30 cellular contexts compared by ENCODE assay signal in genomic region chr13:103436057-103436654, GRCh38.
"Had no signal": no experiment of that assay in that cellular context is flagged by ENCODE, and none has a peak within 500 bp of the region (broad histone marks: within the 10 kb centered on the region; RNA-seq: fewer than 3 reads in every experiment).

No MANE protein-coding gene starts in this region.

- H3K9me3 ChIP-seq: adrenal gland had no signal

- H3K27me3 Mint-ChIP-seq: activated CD4-positive, alpha-beta memory T cell treated with anti-CD3 and anti-CD28 coated beads, Interleukin-2, amount 10 ng/mL, durations not matched to agents 7 days and 5 days; activated CD4-positive, alpha-beta T cell treated with anti-CD3 and anti-CD28 coated beads for 36 hours; activated naive CD4-positive, alpha-beta T cell treated with anti-CD3 and anti-CD28 coated beads, Interleukin-2, amount 10 ng/mL, durations not matched to agents 7 days and 5 days; activated naive CD8-positive, alpha-beta T cell treated with anti-CD3 and anti-CD28 coated beads, Interleukin-2, amount 10 ng/mL, durations not matched to agents 7 days and 5 days; T-cell had no signal

- H3K27ac ChIP-seq: adrenal gland, SK-N-MC, VCaP had no signal

- H3K36me3 Mint-ChIP-seq: activated naive CD4-positive, alpha-beta T cell treated with anti-CD3 and anti-CD28 coated beads, Interleukin-2, amount 10 ng/mL, durations not matched to agents 7 days and 5 days; activated naive CD8-positive, alpha-beta T cell treated with anti-CD3 and anti-CD28 coated beads, Interleukin-2, amount 10 ng/mL, durations not matched to agents 7 days and 5 days; T-cell had no signal

- ATAC-seq: activated CD4-positive, alpha-beta T cell treated with anti-CD3 and anti-CD28 coated beads for 36 hours; activated T-cell treated with anti-CD3 and anti-CD28 coated beads, Interleukin-2, amount 50 U/mL, for 72 hours; Panc1; Right ventricle myocardium inferior; T-cell had no signal

- H3K4me1 ChIP-seq: adrenal gland had no signal

- H3K27ac Mint-ChIP-seq: activated CD4-positive, alpha-beta memory T cell treated with anti-CD3 and anti-CD28 coated beads, Interleukin-2, amount 10 ng/mL, durations not matched to agents 7 days and 5 days; activated CD4-positive, alpha-beta T cell treated with anti-CD3 and anti-CD28 coated beads for 36 hours; activated naive CD4-positive, alpha-beta T cell treated with anti-CD3 and anti-CD28 coated beads, Interleukin-2, amount 10 ng/mL, durations not matched to agents 7 days and 5 days; activated naive CD8-positive, alpha-beta T cell treated with anti-CD3 and anti-CD28 coated beads, Interleukin-2, amount 10 ng/mL, durations not matched to agents 7 days and 5 days; activated T-cell treated with anti-CD3 and anti-CD28 coated beads, Interleukin-2, amount 50 U/mL, for 72 hours; activated T-helper 2 cell treated with anti-CD3 and anti-CD28 coated beads, Interferon-gamma antibody, Interleukin-2, Interleukin-4, amounts not matched to agents 10 μg/mL and 5 μg/mL and 100 μg/mL, durations not matched to agents 14 hours and 24 hours and 36 hours; T-cell had no signal

- H3K4me1 Mint-ChIP-seq: activated CD4-positive, alpha-beta memory T cell treated with anti-CD3 and anti-CD28 coated beads, Interleukin-2, amount 10 ng/mL, durations not matched to agents 7 days and 5 days; activated CD4-positive, alpha-beta T cell treated with anti-CD3 and anti-CD28 coated beads for 36 hours; activated naive CD4-positive, alpha-beta T cell treated with anti-CD3 and anti-CD28 coated beads, Interleukin-2, amount 10 ng/mL, durations not matched to agents 7 days and 5 days; activated naive CD8-positive, alpha-beta T cell treated with anti-CD3 and anti-CD28 coated beads, Interleukin-2, amount 10 ng/mL, durations not matched to agents 7 days and 5 days; T-cell had no signal

- H3K36me3 ChIP-seq: adrenal gland had no signal

- H3K9me3 Mint-ChIP-seq: activated naive CD8-positive, alpha-beta T cell treated with anti-CD3 and anti-CD28 coated beads, Interleukin-2, amount 10 ng/mL, durations not matched to agents 7 days and 5 days; activated T-cell treated with anti-CD3 and anti-CD28 coated beads, Interleukin-2, amount 50 U/mL, for 72 hours had no signal

- H3K27me3 ChIP-seq: adrenal gland had no signal

- H3K4me3 Mint-ChIP-seq: activated CD4-positive, alpha-beta memory T cell treated with anti-CD3 and anti-CD28 coated beads, Interleukin-2, amount 10 ng/mL, durations not matched to agents 7 days and 5 days; activated CD4-positive, alpha-beta T cell treated with anti-CD3 and anti-CD28 coated beads for 36 hours; activated naive CD4-positive, alpha-beta T cell treated with anti-CD3 and anti-CD28 coated beads, Interleukin-2, amount 10 ng/mL, durations not matched to agents 7 days and 5 days; activated naive CD8-positive, alpha-beta T cell treated with anti-CD3 and anti-CD28 coated beads, Interleukin-2, amount 10 ng/mL, durations not matched to agents 7 days and 5 days; activated T-cell treated with anti-CD3 and anti-CD28 coated beads, Interleukin-2, amount 50 U/mL, for 72 hours; T-cell had no signal

- H3K4me3 ChIP-seq: adrenal gland, SK-N-MC had no signal

- DNase-seq: activated CD4-positive, alpha-beta memory T cell treated with anti-CD3 and anti-CD28 coated beads, Interleukin-2, amount 10 ng/mL, durations not matched to agents 7 days and 5 days; activated CD4-positive, alpha-beta T cell treated with anti-CD3 and anti-CD28 coated beads for 36 hours; activated CD4-positive, alpha-beta T cell treated with anti-CD3 and anti-CD28 coated beads, Interleukin-2, amount 50 U/mL, for 1 hour; activated CD8-positive, alpha-beta memory T cell treated with anti-CD3 and anti-CD28 coated beads, Interleukin-2, amount 50 U/mL, for 4 hours; activated gamma-delta T cell treated with Interleukin-2 at 50 U/mL for 16 hours; activated naive CD4-positive, alpha-beta T cell treated with anti-CD3 and anti-CD28 coated beads, Interleukin-2, amount 10 ng/mL, durations not matched to agents 7 days and 5 days; activated naive CD8-positive, alpha-beta T cell treated with anti-CD3 and anti-CD28 coated beads, Interleukin-2, amount 10 ng/mL, durations not matched to agents 7 days and 5 days; activated T-cell treated with anti-CD3 and anti-CD28 coated beads, Interleukin-2, amount 50 U/mL, for 72 hours; adrenal gland; anterior cingulate cortex; Karpas-422; MM.1S; NCI-H1105; NCI-H1436; NCI-H1694 treated with DMSO at 0.1 percent for 48 hours; NCI-H2029 treated with DMSO at 0.1 percent for 48 hours; NCI-H345; NCI-H510A; NCI-H526 treated with DMSO at 0.1 percent for 48 hours; NCI-H82; OCI-M1; RPMI8226; T-cell; T-helper 2 cell; T1000 had no signal
